Comparison of ENCODE assay signal across 21 cellular contexts in the genomic region with DNA sequence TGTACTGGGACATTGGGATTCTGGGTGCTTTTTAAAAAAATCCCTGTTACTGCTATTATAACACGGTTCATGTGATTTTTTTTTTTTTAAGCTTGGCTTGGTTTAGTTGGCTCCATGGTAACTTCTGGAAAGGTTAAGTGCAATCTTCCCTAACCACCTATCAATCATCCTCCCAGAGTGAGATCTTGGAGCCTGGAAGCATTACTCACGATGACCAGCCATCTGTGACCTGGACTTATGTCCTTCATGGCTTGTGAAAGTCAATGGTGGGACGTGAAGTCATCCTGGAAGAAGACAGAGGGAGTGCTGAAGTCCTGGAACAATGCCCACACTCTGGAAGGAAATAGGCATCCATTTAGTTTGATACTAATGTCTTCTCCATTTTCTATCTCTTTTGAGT.
DNase-seq lines count a peak whose midpoint lies in the region; ATAC-seq and TF ChIP-seq lines count a peak whose summit lies in the region.
"Had no signal": no experiment of that assay in that cellular context is flagged by ENCODE, and none has a peak within 500 bp of the region (broad histone marks: within the 10 kb centered on the region; RNA-seq: fewer than 3 reads in every experiment).

No MANE protein-coding gene starts in this region.

- in situ Hi-C loops in G401 (cut with HindIII; ENCODE audit: low sequenced_read_pairs), result no loop called here

- no peaks in the 10 kb centered on the region for H3K36me3 ChIP-seq in adrenal gland (replicated peaks in 1 of 2)
- H3K36me3 ChIP-seq: neural progenitor cell, right atrium auricular region, stomach had no signal

- ATAC-seq in GM18519 (IDR thresholded peaks at IDR 0.05; ENCODE audit: low FRiP score, unreplicated experiment), result no peak
- ATAC-seq: activated T-helper 17 cell treated with anti-CD3 and anti-CD28 coated beads, Interleukin-2, amount 50 U/mL, for 72 hours; Right ventricle myocardium inferior; T-helper 17 cell had no signal

- 19 to 28% (median 22%) methylated on average over 3 of the region's 3 CpGs for WGBS in adrenal gland, 4 donors

- DNase-seq in AG10803 (ENCODE audit: low read depth) (peak; percentile 61), HK-2 (ENCODE audit: unreplicated experiment) (peak; percentile 57), adrenal gland (peak in 4 of 7 donors; percentile 20 to 31 (median 25)), left kidney (ENCODE audit: low read depth, low spot score) (peak; percentile 70), G401 (ENCODE audit: low spot score) (no peak), iPS-NIHi7 (ENCODE audit: extremely low spot score) (no peak), NOMO-1 treated with DMSO at 0.1 percent for 48 hours (lab: John Stamatoyannopoulos, UW; ENCODE audit: unreplicated experiment) (no peak)
- DNase-seq: activated CD4-positive, CD25-positive, alpha-beta regulatory T cell; activated CD8-positive, alpha-beta memory T cell treated with anti-CD3 and anti-CD28 coated beads for 24 hours; amygdala; glutamatergic neuron; immature natural killer cell; NCI-H1092 treated with DMSO at 0.1 percent for 48 hours; NCI-H748 treated with DMSO at 0.1 percent for 48 hours; stomach; T-helper 17 cell had no signal

- no peak for TF ChIP-seq CTCF in AG10803 (conservative IDR thresholded peaks at IDR 0.05; ENCODE audit: low read length)
- no peak for TF ChIP-seq CTCF in adrenal gland (IDR thresholded peaks at IDR 0.05)

- intact Hi-C loops in adrenal gland (cut with DNase I), result no loop called here

- H3K27me3 ChIP-seq in adrenal gland, result peaks cover 3% of the 10 kb centered on the region
- H3K27me3 ChIP-seq: neural progenitor cell, right atrium auricular region, stomach had no signal

- H3K4me3 ChIP-seq in AG10803 (ENCODE audit: low read length), result no peak overlapping the region
- H3K4me3 ChIP-seq in adrenal gland, result no peak overlapping the region
- H3K4me3 ChIP-seq: neural progenitor cell, right atrium auricular region, stomach had no signal

- TF ChIP-seq POLR2A in adrenal gland (IDR thresholded peaks at IDR 0.05), result no peak

- no peaks in the 10 kb centered on the region for H3K9me3 ChIP-seq in adrenal gland (replicated peaks in 1 of 3)
- H3K9me3 ChIP-seq: right atrium auricular region had no signal

- H3K27ac ChIP-seq in adrenal gland, result no peak overlapping the region
- H3K27ac ChIP-seq: neural progenitor cell, right atrium auricular region, stomach had no signal

- no peaks in the 10 kb centered on the region for H3K4me1 ChIP-seq in adrenal gland (replicated peaks in 1 of 2)
- H3K4me1 ChIP-seq: neural progenitor cell, right atrium auricular region, stomach had no signal

Comparison
In these comparisons a context has a peak if more than half of its experiments do, and no peak if none do; other contexts are left out.
1. DNase-seq: peak in AG10803 (single experiment), HK-2 (single experiment), adrenal gland (4 of 7) and left kidney (single experiment); none in G401 (single experiment), iPS-NIHi7 (single experiment) and NOMO-1 treated with DMSO at 0.1 percent for 48 hours (single experiment).